Comparison of ENCODE assay signal across 9 cellular contexts in the genomic region with DNA sequence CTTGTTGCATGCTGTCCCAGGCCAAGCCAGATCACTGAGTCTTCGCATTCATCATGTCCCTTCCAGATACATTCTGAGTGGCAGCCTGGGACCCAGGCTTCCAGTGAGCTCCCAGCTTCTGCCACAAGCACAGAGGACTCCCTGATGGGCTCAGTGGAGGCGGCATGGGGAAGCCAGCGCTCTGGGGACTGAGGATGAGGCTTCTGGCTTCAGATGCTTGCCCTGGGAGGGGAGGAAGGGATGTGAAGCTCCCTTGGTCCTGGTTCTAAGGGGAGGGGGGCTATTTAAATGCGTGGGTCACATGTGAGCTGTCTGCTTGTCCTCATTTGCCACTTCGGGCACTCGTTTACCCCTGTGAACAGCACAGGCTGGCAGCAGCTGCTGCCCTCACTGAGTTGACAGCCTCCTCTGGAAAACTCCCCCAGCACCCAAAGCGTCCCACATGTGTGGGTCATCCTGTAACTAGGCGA.
DNase-seq lines count a peak whose midpoint lies in the region; ATAC-seq and TF ChIP-seq lines count a peak whose summit lies in the region.
"Had no signal": no experiment of that assay in that cellular context is flagged by ENCODE, and none has a peak within 500 bp of the region (broad histone marks: within the 10 kb centered on the region; RNA-seq: fewer than 3 reads in every experiment).

No MANE protein-coding gene starts in this region.

- H3K27ac Mint-ChIP-seq in activated CD4-positive, alpha-beta memory T cell treated with anti-CD3 and anti-CD28 coated beads, Interleukin-2, amount 10 ng/mL, durations not matched to agents 7 days and 5 days: peak overlapping the region; percentile 67
- no peak overlapping the region for H3K27ac Mint-ChIP-seq in Calu3 (ENCODE audit: unreplicated experiment)

- no peaks in the 10 kb centered on the region for H3K9me3 Mint-ChIP-seq in activated CD4-positive, alpha-beta memory T cell treated with anti-CD3 and anti-CD28 coated beads, Interleukin-2, amount 10 ng/mL, durations not matched to agents 7 days and 5 days
- H3K9me3 Mint-ChIP-seq in Calu3 (ENCODE audit: low read depth, unreplicated experiment): no peaks in the 10 kb centered on the region

- H3K4me1 Mint-ChIP-seq in activated CD4-positive, alpha-beta memory T cell treated with anti-CD3 and anti-CD28 coated beads, Interleukin-2, amount 10 ng/mL, durations not matched to agents 7 days and 5 days: peaks cover 29% of the 10 kb centered on the region
- H3K4me1 Mint-ChIP-seq in Calu3 (ENCODE audit: low read depth, unreplicated experiment): peaks cover 47% of the 10 kb centered on the region

- intact Hi-C loops in Calu3 (cut with micrococcal nuclease; ENCODE audit: unreplicated experiment): no loop called here
- intact Hi-C loops in breast epithelium (cut with DNase I; ENCODE audit: low total_unique reads): no loop called here

- H3K27me3 Mint-ChIP-seq in activated CD4-positive, alpha-beta memory T cell treated with anti-CD3 and anti-CD28 coated beads, Interleukin-2, amount 10 ng/mL, durations not matched to agents 7 days and 5 days: no peaks in the 10 kb centered on the region
- no peaks in the 10 kb centered on the region for H3K27me3 Mint-ChIP-seq in Calu3 (ENCODE audit: unreplicated experiment)

- peak; percentile 32 for ATAC-seq in HG03025 (IDR thresholded peaks at IDR 0.05; ENCODE audit: low FRiP score, unreplicated experiment)

- peaks cover 3% of the 10 kb centered on the region for H3K36me3 Mint-ChIP-seq in activated CD4-positive, alpha-beta memory T cell treated with anti-CD3 and anti-CD28 coated beads, Interleukin-2, amount 10 ng/mL, durations not matched to agents 7 days and 5 days (ENCODE audit: low read depth)
- H3K36me3 Mint-ChIP-seq in Calu3 (ENCODE audit: insufficient read depth, unreplicated experiment): peaks cover 8% of the 10 kb centered on the region

- no peaks in the 10 kb centered on the region for H3K4me1 ChIP-seq in breast epithelium

- BruUV-seq in Calu3 (replicated peaks; lab: Mats Ljungman, UMichigan): no TSS peak

- CTCF ChIA-PET in activated CD4-positive, alpha-beta memory T cell treated with anti-CD3 and anti-CD28 coated beads, Interleukin-2, amount 10 ng/mL, durations not matched to agents 7 days and 5 days (lab: Charles Lee): no interaction called here
- CTCF ChIA-PET in Calu3 (lab: Charles Lee): no interaction called here

- TF ChIP-seq CTCF in Calu3 (IDR thresholded peaks at IDR 0.05; ENCODE audit: unreplicated experiment) (no peak), breast epithelium (IDR thresholded peaks at IDR 0.05) (no peak)

- H3K9me3 ChIP-seq in breast epithelium: no peaks in the 10 kb centered on the region

- no peak overlapping the region for H3K4me3 ChIP-seq in breast epithelium

- peak overlapping the region; percentile 25 for H3K4me3 Mint-ChIP-seq in activated CD4-positive, alpha-beta memory T cell treated with anti-CD3 and anti-CD28 coated beads, Interleukin-2, amount 10 ng/mL, durations not matched to agents 7 days and 5 days
- no peak overlapping the region for H3K4me3 Mint-ChIP-seq in Calu3 (ENCODE audit: low read depth, unreplicated experiment)

- peak; percentile 36 to 54 (median 49) for DNase-seq in NCI-H1417 (lab: John Stamatoyannopoulos, UW)
- DNase-seq in NCI-H1417 treated with DMSO at 0.1 percent for 48 hours (lab: John Stamatoyannopoulos, UW): no peak
- DNase-seq in activated CD4-positive, alpha-beta memory T cell treated with anti-CD3 and anti-CD28 coated beads, Interleukin-2, amount 10 ng/mL, durations not matched to agents 7 days and 5 days: peak; percentile 27
- peak; percentile 21 for DNase-seq in retina
- DNase-seq in Calu3: no peak
- no peak for DNase-seq in central memory CD4-positive, alpha-beta T cell
- DNase-seq in breast epithelium (ENCODE audit: low spot score in 2 of 2): no peak

- H3K27me3 ChIP-seq in breast epithelium: no peaks in the 10 kb centered on the region

- TF ChIP-seq POLR2A in breast epithelium (IDR thresholded peaks at IDR 0.05): no peak

- POLR2A ChIA-PET in activated CD4-positive, alpha-beta memory T cell treated with anti-CD3 and anti-CD28 coated beads, Interleukin-2, amount 10 ng/mL, durations not matched to agents 7 days and 5 days (lab: Charles Lee): interaction anchor here (0.7 to 2.5 kb wide), 6 partner anchors 9 to 940 kb away, joined by 3 to 7 read pairs (median 4); a partner anchor contains a TSS

- H3K36me3 ChIP-seq in breast epithelium: no peaks in the 10 kb centered on the region

- peak overlapping the region in 1 of 2 donors; percentile 48 for H3K27ac ChIP-seq in breast epithelium
- H3K27ac ChIP-seq: 22Rv1 had no signal

Comparison
In these comparisons a context has a peak if more than half of its experiments do, and no peak if none do; other contexts are left out.
1. DNase-seq: peak in NCI-H1417 (3 of 3), activated CD4-positive, alpha-beta memory T cell treated with anti-CD3 and anti-CD28 coated beads, Interleukin-2, amount 10 ng/mL, durations not matched to agents 7 days and 5 days (single experiment) and retina (single experiment); none in NCI-H1417 treated with DMSO at 0.1 percent for 48 hours (single experiment), Calu3 (single experiment), central memory CD4-positive, alpha-beta T cell (single experiment) and breast epithelium (0 of 2).